In the genomic region with DNA sequence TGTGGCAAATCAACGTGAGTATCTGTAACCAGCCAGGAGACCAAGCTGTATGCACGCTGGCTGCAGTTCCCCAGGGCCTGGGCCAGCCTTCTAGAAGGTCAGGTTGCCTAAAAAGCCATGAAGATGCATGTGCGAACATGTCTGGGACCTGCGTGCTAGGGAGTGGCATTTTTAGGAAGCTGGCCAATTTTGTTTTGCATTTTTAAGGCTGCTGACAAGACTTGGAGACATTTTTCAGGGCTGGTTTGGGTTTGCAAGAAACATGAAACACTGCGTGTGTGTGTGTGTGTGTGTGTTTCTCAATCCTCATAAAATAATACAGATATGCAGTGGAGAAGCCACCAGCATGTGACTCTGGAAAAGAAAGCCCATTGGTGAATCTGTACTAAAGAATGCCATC, we compare ENCODE assay signal across 12 cellular contexts. TPM values are rescaled to one million over a fixed set of nuclear protein-coding genes. Genes with fewer than 3 reads are reported as not detected.
DNase-seq lines count a peak whose midpoint lies in the region; ATAC-seq and TF ChIP-seq lines count a peak whose summit lies in the region.
"Had no signal": no experiment of that assay in that cellular context is flagged by ENCODE, and none has a peak within 500 bp of the region (broad histone marks: within the 10 kb centered on the region; RNA-seq: fewer than 3 reads in every experiment).

No MANE protein-coding gene starts in this region.

- peaks cover 42 to 72% (median 65%) of the 10 kb centered on the region in 3 donors for H3K4me1 Mint-ChIP-seq in CD8-positive, alpha-beta memory T cell

- H3K27me3 ChIP-seq in CD8-positive, alpha-beta memory T cell (ENCODE audit: insufficient read depth, low read length, poor library complexity, severe bottlenecking), result no peaks in the 10 kb centered on the region

- H3K27me3 Mint-ChIP-seq in CD8-positive, alpha-beta memory T cell, result peaks cover 0 to 4% of the 10 kb centered on the region in 2 donors

- intact Hi-C loops in posterior cingulate gyrus (cut with DNase I), result no loop called here

- no peak for TF ChIP-seq CTCF in choroid plexus epithelial cell (conservative IDR thresholded peaks at IDR 0.05; ENCODE audit: low read depth, low read length)

- H3K36me3 Mint-ChIP-seq in CD8-positive, alpha-beta memory T cell, result peaks cover 0 to 10% (median 2%) of the 10 kb centered on the region in 3 donors

- H3K4me3 Mint-ChIP-seq in CD8-positive, alpha-beta memory T cell, result no peak overlapping the region
- H3K4me3 Mint-ChIP-seq: nephron had no signal

- H3K27ac Mint-ChIP-seq in CD8-positive, alpha-beta memory T cell, result peak overlapping the region in 3 of 8 donors; percentile 65 to 72 (median 67)

- no peak for ATAC-seq in GM18858 (IDR thresholded peaks at IDR 0.05; ENCODE audit: unreplicated experiment)

- no peak overlapping the region for H3K4me3 ChIP-seq in choroid plexus epithelial cell (ENCODE audit: low read depth, low read length)
- H3K4me3 ChIP-seq in CD8-positive, alpha-beta memory T cell (ENCODE audit: low read length), result no peak overlapping the region
- H3K4me3 ChIP-seq: gastrocnemius medialis had no signal

- CTCF ChIA-PET in CD8-positive, alpha-beta memory T cell (lab: Charles Lee), result interaction anchor here (1.3 kb wide), 1 partner anchor 15 kb away, joined by 3 read pairs; no protein-coding TSS in a partner anchor

- no peaks in the 10 kb centered on the region for H3K9me3 ChIP-seq in CD8-positive, alpha-beta memory T cell (ENCODE audit: low read length)
- H3K9me3 ChIP-seq: gastrocnemius medialis had no signal

- DNase-seq in AG08395 (ENCODE audit: low spot score), result peak; percentile 41
- peak; percentile 60 for DNase-seq in LHCN-M2 (ENCODE audit: low read depth)
- DNase-seq in choroid plexus epithelial cell (ENCODE audit: low read depth), result peak; percentile 51
- peak; percentile 72 for DNase-seq in mesenteric fat pad (ENCODE audit: low spot score)
- no peak for DNase-seq in posterior cingulate gyrus
- DNase-seq in anterior cingulate cortex (lab: John Stamatoyannopoulos, UW), result no peak
- no peak for DNase-seq in CD8-positive, alpha-beta memory T cell
- DNase-seq: activated CD4-positive, alpha-beta T cell treated with anti-CD3 and anti-CD28 coated beads, Interleukin-2, amount 50 U/mL, for 48 hours; gastrocnemius medialis; stimulated activated CD4-positive, alpha-beta T cell treated with anti-CD3 and anti-CD28 coated beads, Interleukin-2, amount 100 ng/mL, for 24 hours had no signal

- H3K27ac ChIP-seq in CD8-positive, alpha-beta memory T cell (ENCODE audit: low read depth, low read length), result no peak overlapping the region

- no peaks in the 10 kb centered on the region for H3K36me3 ChIP-seq in CD8-positive, alpha-beta memory T cell (ENCODE audit: insufficient read depth, low read length)
- H3K36me3 ChIP-seq: gastrocnemius medialis had no signal

- H3K9me3 Mint-ChIP-seq in CD8-positive, alpha-beta memory T cell, result no peaks in the 10 kb centered on the region

- H3K4me1 ChIP-seq in CD8-positive, alpha-beta memory T cell (ENCODE audit: insufficient read depth, low read length), result peaks cover 25% of the 10 kb centered on the region

- POLR2A ChIA-PET in CD8-positive, alpha-beta memory T cell (lab: Charles Lee), result no interaction called here

RNA-seq across cellular contexts. Expression of gene TGFBI, which starts 5.1 kb away (rescaled TPM):
- total RNA-seq in LHCN-M2 (2014; rRNA removed), result 2,144 and 3,512 TPM in 2 replicates
- polyA plus RNA-seq in LHCN-M2 (2012), result 1,513 TPM
- 254 TPM for total RNA-seq in mesenteric fat pad
- 1 to 10 TPM; 8.8 to 9.2 TPM for total RNA-seq in CD8-positive, alpha-beta memory T cell
- 4.9 TPM for polyA plus RNA-seq in CD8-positive, alpha-beta memory T cell

Comparison
In these comparisons a context has a peak if more than half of its experiments do, and no peak if none do; other contexts are left out.
1. DNase-seq: peak in AG08395 (single experiment), LHCN-M2 (single experiment), choroid plexus epithelial cell (single experiment) and mesenteric fat pad (single experiment); none in posterior cingulate gyrus (0 of 10), anterior cingulate cortex (0 of 58) and CD8-positive, alpha-beta memory T cell (0 of 5).
2. RNA of gene TGFBI, which starts 5.1 kb away (total RNA-seq): 2,144 to 3,512 TPM in LHCN-M2 and 254 TPM in mesenteric fat pad (single experiment); 8.8 to 9.2 TPM in CD8-positive, alpha-beta memory T cell; every median in the first group is over 10 times any median in the second.